9 cellular contexts compared by ENCODE assay signal in the genomic region with DNA sequence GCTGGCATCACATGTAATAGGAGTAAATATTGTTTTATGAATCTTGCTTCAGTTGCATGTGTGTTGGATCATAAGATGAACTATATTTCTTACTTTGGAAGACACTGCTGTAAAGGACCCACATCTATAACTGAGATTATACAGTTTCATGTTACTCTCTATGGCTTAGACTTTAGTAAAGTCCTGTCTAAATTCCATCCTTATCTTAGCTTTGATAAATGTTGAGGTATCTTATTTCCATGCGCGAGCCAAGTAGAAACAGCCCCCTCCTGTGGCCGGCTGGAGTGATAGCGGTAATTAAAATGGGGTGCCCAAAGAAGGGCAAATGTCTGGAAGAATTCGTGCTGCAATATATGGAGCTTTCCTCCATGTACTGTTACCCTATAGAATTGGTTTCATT. TPM values are rescaled to one million over a fixed set of nuclear protein-coding genes. Genes with fewer than 3 reads are reported as not detected.
DNase-seq lines count a peak whose midpoint lies in the region; TF ChIP-seq lines count a peak whose summit lies in the region.
"Had no signal": no experiment of that assay in that cellular context is flagged by ENCODE, and none has a peak within 500 bp of the region (broad histone marks: within the 10 kb centered on the region; RNA-seq: fewer than 3 reads in every experiment).

No MANE protein-coding gene starts in this region.

- TF ChIP-seq POLR2A in adrenal gland (IDR thresholded peaks at IDR 0.05), result no peak

- WGBS in adrenal gland, 4 donors, result 23 to 39% (median 27%) methylated on average over 5 of the region's 5 CpGs
- WGBS in mesenchymal stem cell, result 37% methylated on average over 4 of the region's 5 CpGs

- H3K36me3 ChIP-seq in OCI-LY3 (replicated peaks; ENCODE audit: low read depth, low read length) (no peaks in the 10 kb centered on the region), adrenal gland (replicated peaks in 1 of 2) (no peaks in the 10 kb centered on the region), mesenchymal stem cell (ENCODE audit: control insufficient read depth in 1 of 2, insufficient read depth in 2 of 2, low read depth in 1 of 2, low read length in 2 of 2) (no peaks in the 10 kb centered on the region)

- intact Hi-C loops in adrenal gland (cut with DNase I), result loop anchor here in 1 of 2 donors (5.0 to 10.0 kb wide), 2 partner anchors 123 to 196 kb away; partner anchors contain the start of gene FAM47E

- H3K4me3 ChIP-seq in OCI-LY3 (ENCODE audit: low read length) (no peak overlapping the region), adrenal gland (no peak overlapping the region), mesenchymal stem cell (ENCODE audit: insufficient read depth in 1 of 2, low read depth in 1 of 2, low read length in 2 of 2) (no peak overlapping the region)

- H3K4me1 ChIP-seq in OCI-LY3 (ENCODE audit: low read length) (peaks cover 20% of the 10 kb centered on the region), adrenal gland (replicated peaks in 1 of 2) (peaks cover 0 to 7% of the 10 kb centered on the region in 2 donors), mesenchymal stem cell (ENCODE audit: control insufficient read depth, insufficient read depth, low read depth, low read length) (peaks cover 2% of the 10 kb centered on the region)

- H3K9ac ChIP-seq in OCI-LY3 (ENCODE audit: low read length) (no peak overlapping the region), mesenchymal stem cell (ENCODE audit: low read length) (no peak overlapping the region)

- no peak overlapping the region for H2BK120ac ChIP-seq in mesenchymal stem cell (ENCODE audit: low read depth, low read length)

- no peak overlapping the region for H3K23ac ChIP-seq in mesenchymal stem cell (ENCODE audit: low read length in 2 of 2)

- no peak overlapping the region for H2AK5ac ChIP-seq in mesenchymal stem cell (ENCODE audit: low read length, severe bottlenecking)

- peak; percentile 94 for TF ChIP-seq CTCF in OCI-LY3 (IDR thresholded peaks at IDR 0.05; ENCODE audit: low read depth, low read length)
- peak; percentile 28 to 68 (median 58) for TF ChIP-seq CTCF in adrenal gland (IDR thresholded peaks at IDR 0.05)

- H2BK12ac ChIP-seq in mesenchymal stem cell (ENCODE audit: low read length in 2 of 2), result no peak overlapping the region

- H2BK15ac ChIP-seq in mesenchymal stem cell (ENCODE audit: low read depth, poor library complexity, severe bottlenecking), result no peak overlapping the region

- no peak overlapping the region for H4K91ac ChIP-seq in mesenchymal stem cell (ENCODE audit: low read length)

- H3K27ac ChIP-seq in OCI-LY3 (ENCODE audit: low read length) (no peak overlapping the region), adrenal gland (no peak overlapping the region), mesenchymal stem cell (ENCODE audit: low read length, poor library complexity, severe bottlenecking) (no peak overlapping the region)

- no peak overlapping the region for H3K14ac ChIP-seq in mesenchymal stem cell (ENCODE audit: low read length in 2 of 2)

- no peak overlapping the region for H4K8ac ChIP-seq in mesenchymal stem cell (ENCODE audit: low read length)

- no peaks in the 10 kb centered on the region for H3K79me2 ChIP-seq in OCI-LY3 (ENCODE audit: low read length)

- peak; percentile 16 for DNase-seq in activated T-cell treated with anti-CD3 and anti-CD28 coated beads for 1 hour (ENCODE audit: low read depth)
- no peak for DNase-seq in activated T-cell treated with anti-CD3 and anti-CD28 coated beads for 4 hours
- peak in 6 of 7 donors; percentile 43 to 63 (median 56) for DNase-seq in adrenal gland
- DNase-seq in mesenchymal stem cell, result peak; percentile 44
- DNase-seq in NCI-H1105 treated with DMSO at 0.1 percent for 48 hours (lab: John Stamatoyannopoulos, UW), result no peak
- DNase-seq in NCI-H146 (lab: John Stamatoyannopoulos, UW), result no peak
- no peak for DNase-seq in NCI-H1092 (lab: John Stamatoyannopoulos, UW)

- H3K79me1 ChIP-seq in mesenchymal stem cell (replicated peaks; ENCODE audit: low read length, poor library complexity, severe bottlenecking), result no peaks in the 10 kb centered on the region

- no peak overlapping the region for H2AFZ ChIP-seq in OCI-LY3 (ENCODE audit: low read depth, low read length)
- H2AFZ ChIP-seq in mesenchymal stem cell (ENCODE audit: low read depth, low read length), result no peak overlapping the region

- H3K18ac ChIP-seq in mesenchymal stem cell (ENCODE audit: low read depth in 1 of 2, low read length in 2 of 2), result no peak overlapping the region

- peak overlapping the region; percentile 25; the same call in 1 of the 2 replicates for H3K4me2 ChIP-seq in OCI-LY3 (ENCODE audit: low read length)
- H3K4me2 ChIP-seq in mesenchymal stem cell (ENCODE audit: low read length, poor library complexity, severe bottlenecking), result no peak overlapping the region

- H3K4ac ChIP-seq in mesenchymal stem cell (ENCODE audit: low read depth in 1 of 2, low read length in 2 of 2), result no peak overlapping the region

- H2BK5ac ChIP-seq in mesenchymal stem cell (ENCODE audit: low read depth, low read length, poor library complexity, severe bottlenecking), result no peak overlapping the region

- H4K20me1 ChIP-seq in OCI-LY3 (ENCODE audit: insufficient read depth, low read length), result no peaks in the 10 kb centered on the region

- no peaks in the 10 kb centered on the region for H3K27me3 ChIP-seq in OCI-LY3 (ENCODE audit: low read depth, low read length)
- H3K27me3 ChIP-seq in adrenal gland, result no peaks in the 10 kb centered on the region
- H3K27me3 ChIP-seq in mesenchymal stem cell (ENCODE audit: control insufficient read depth in 1 of 2, insufficient read depth in 1 of 2, low read length in 2 of 2), result no peaks in the 10 kb centered on the region

- no peaks in the 10 kb centered on the region for H3K9me3 ChIP-seq in OCI-LY3 (ENCODE audit: insufficient read depth, low read length)
- H3K9me3 ChIP-seq in adrenal gland (replicated peaks in 1 of 3), result peaks cover 0 to 6% (median 0%) of the 10 kb centered on the region in 3 donors
- H3K9me3 ChIP-seq in mesenchymal stem cell (ENCODE audit: control insufficient read depth, low read length), result peaks cover 4% of the 10 kb centered on the region

RNA-seq across cellular contexts. Expression of gene CCDC158, which starts 43.0 kb away (rescaled TPM):
- total RNA-seq in adrenal gland, result under 1 TPM in 5 of 8 donors, not detected in 3; 0.07 to 0.25 (median 0.13) TPM
- polyA plus RNA-seq in adrenal gland, result under 1 TPM; 0.07 to 0.35 (median 0.08) TPM
- polyA plus RNA-seq in mesenchymal stem cell (2013, experiment 1 of 2), result not detected
- polyA plus RNA-seq in mesenchymal stem cell (2013, experiment 2 of 2), result not detected
- total RNA-seq: dermis microvascular lymphatic vessel endothelial cell had no signal

RNA-seq across cellular contexts. Expression of gene SHROOM3, which starts 57.1 kb away (rescaled TPM):
- 10 to 100 TPM in 3 of 8 donors, 1 to 10 TPM in 5; 5.8 to 16.2 (median 9.2) TPM for total RNA-seq in adrenal gland
- polyA plus RNA-seq in adrenal gland, result 1 to 10 TPM; 1.1 to 8.8 (median 3.5) TPM
- 9.5 TPM for polyA plus RNA-seq in mesenchymal stem cell (2013, experiment 1 of 2)
- polyA plus RNA-seq in mesenchymal stem cell (2013, experiment 2 of 2), result 10.4 TPM

Comparison
In these comparisons a context has a peak if more than half of its experiments do, and no peak if none do; other contexts are left out.
1. DNase-seq: peak in activated T-cell treated with anti-CD3 and anti-CD28 coated beads for 1 hour (single experiment), adrenal gland (6 of 7) and mesenchymal stem cell (single experiment); none in activated T-cell treated with anti-CD3 and anti-CD28 coated beads for 4 hours (single experiment), NCI-H1105 treated with DMSO at 0.1 percent for 48 hours (single experiment), NCI-H146 (single experiment) and NCI-H1092 (single experiment).